In the genomic region with DNA sequence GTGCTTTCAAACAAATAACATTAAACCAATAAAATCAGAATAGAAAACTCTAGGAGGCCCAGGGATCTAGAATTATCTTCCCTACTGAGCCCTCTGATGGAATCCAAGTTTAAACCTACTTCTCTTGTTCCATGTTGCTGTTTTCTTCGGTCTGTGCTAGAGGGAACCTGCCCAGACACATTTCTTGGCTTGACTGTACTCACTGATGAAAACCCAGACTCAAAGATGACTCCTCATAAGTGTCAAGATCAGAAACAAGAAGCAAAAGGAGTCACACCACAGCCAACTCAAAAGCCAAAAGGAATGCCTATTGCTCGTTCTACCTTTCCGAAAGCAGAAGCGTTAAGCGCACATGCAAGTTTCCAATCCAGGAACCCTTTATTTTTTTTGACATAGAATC, we compare ENCODE assay signal across 3 cellular contexts.
TF ChIP-seq lines count a peak whose summit lies in the region.

No MANE protein-coding gene starts in this region.

TF ChIP-seq in SK-N-SH treated with all-trans-retinoic acid at 6 μM for 48 hours, 23 proteins besides CTCF, POLR2A, EP300 and RAD21 (continued from another document):
- no peak for TF ChIP-seq TOX (CRISPR knock-in tag; IDR thresholded peaks at IDR 0.05; ENCODE audit: borderline replicate concordance)
- TF ChIP-seq SNAI2 (CRISPR knock-in tag; IDR thresholded peaks at IDR 0.05), result no peak
- no peak for TF ChIP-seq CSDC2 (CRISPR knock-in tag; IDR thresholded peaks at IDR 0.05)
- no peak for TF ChIP-seq ZNF8 (CRISPR knock-in tag; IDR thresholded peaks at IDR 0.05)
- TF ChIP-seq ZFP3 (CRISPR knock-in tag; IDR thresholded peaks at IDR 0.05), result no peak
- TF ChIP-seq ESRRG (CRISPR knock-in tag; IDR thresholded peaks at IDR 0.05), result no peak
- TF ChIP-seq ZFP30 (CRISPR knock-in tag; IDR thresholded peaks at IDR 0.05), result no peak
- no peak for TF ChIP-seq ISL1 (CRISPR knock-in tag; IDR thresholded peaks at IDR 0.05)
TF ChIP-seq in SK-N-SH treated with all-trans-retinoic acid at 6 μM for 48 hours: peak in this region for 0.

TF ChIP-seq in SK-N-SH, 30 proteins besides CTCF, POLR2A, EP300 and RAD21 (continued from another document):
- TF ChIP-seq TAF1 (IDR thresholded peaks at IDR 0.05; ENCODE audit: borderline replicate concordance, low read depth, low read length) (no peak), GATA2 (CRISPR knock-in tag; IDR thresholded peaks at IDR 0.05) (no peak)

TF ChIP-seq in HepG2, 621 proteins besides CTCF, POLR2A, EP300 and RAD21:
- TF ChIP-seq, protein P1, sequence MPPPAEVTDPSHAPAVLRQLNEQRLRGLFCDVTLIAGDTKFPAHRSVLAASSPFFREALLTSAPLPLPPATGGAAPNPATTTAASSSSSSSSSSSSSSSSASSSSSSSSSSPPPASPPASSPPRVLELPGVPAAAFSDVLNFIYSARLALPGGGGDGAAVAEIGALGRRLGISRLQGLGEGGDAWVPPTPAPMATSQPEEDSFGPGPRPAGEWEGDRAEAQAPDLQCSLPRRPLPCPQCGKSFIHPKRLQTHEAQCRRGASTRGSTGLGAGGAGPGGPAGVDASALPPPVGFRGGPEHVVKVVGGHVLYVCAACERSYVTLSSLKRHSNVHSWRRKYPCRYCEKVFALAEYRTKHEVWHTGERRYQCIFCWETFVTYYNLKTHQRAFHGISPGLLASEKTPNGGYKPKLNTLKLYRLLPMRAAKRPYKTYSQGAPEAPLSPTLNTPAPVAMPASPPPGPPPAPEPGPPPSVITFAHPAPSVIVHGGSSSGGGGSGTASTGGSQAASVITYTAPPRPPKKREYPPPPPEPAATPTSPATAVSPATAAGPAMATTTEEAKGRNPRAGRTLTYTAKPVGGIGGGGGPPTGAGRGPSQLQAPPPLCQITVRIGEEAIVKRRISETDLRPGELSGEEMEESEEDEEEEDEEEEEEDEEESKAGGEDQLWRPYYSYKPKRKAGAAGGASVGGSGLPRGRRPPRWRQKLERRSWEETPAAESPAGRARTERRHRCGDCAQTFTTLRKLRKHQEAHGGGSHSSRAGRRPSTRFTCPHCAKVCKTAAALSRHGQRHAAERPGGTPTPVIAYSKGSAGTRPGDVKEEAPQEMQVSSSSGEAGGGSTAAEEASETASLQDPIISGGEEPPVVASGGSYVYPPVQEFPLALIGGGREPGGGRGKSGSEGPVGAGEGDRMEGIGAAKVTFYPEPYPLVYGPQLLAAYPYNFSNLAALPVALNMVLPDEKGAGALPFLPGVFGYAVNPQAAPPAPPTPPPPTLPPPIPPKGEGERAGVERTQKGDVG (CRISPR knock-in tag; IDR thresholded peaks at IDR 0.05; ENCODE audit: borderline replicate concordance), result no peak
- TF ChIP-seq MZF1 (CRISPR knock-in tag; IDR thresholded peaks at IDR 0.05; ENCODE audit: borderline replicate concordance) (no peak), CENPT (CRISPR knock-in tag; IDR thresholded peaks at IDR 0.05; ENCODE audit: low read depth) (no peak), PPARG (CRISPR knock-in tag; conservative IDR thresholded peaks at IDR 0.05) (no peak), POLR2G (IDR thresholded peaks at IDR 0.05; ENCODE audit: low read depth, low read length) (no peak; the same call in 1 of the 2 replicates), SIN3A (IDR thresholded peaks at IDR 0.05; ENCODE audit: borderline replicate concordance, low read depth, low read length) (no peak), SIN3B (IDR thresholded peaks at IDR 0.05; ENCODE audit: low read length) (no peak), SAFB2 (CRISPR knock-in tag; IDR thresholded peaks at IDR 0.05; ENCODE audit: borderline replicate concordance, low read depth) (no peak), ZZZ3 (CRISPR knock-in tag; IDR thresholded peaks at IDR 0.05; ENCODE audit: borderline replicate concordance) (no peak), POLR2AphosphoS5 (IDR thresholded peaks at IDR 0.05; ENCODE audit: low read depth, low read length) (no peak)
- TF ChIP-seq, protein P2, sequence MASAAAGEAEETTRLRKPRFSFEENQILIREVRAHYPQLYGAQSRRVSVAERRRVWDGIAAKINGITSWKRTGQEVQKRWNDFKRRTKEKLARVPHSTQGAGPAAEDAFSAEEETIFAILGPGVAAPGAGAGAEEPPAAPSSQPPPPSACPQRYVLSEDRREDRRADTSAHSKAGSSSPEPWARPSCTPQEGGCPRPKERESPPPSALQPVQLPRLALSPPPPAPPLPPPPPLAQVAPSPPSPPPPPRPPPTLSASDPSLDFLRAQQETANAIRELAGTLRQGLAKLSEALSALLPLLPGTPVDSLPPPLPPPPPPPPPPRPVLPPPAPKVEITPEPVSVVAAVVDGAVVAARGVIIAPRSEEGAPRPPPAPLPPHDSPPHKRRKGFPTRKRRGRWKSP (CRISPR knock-in tag; IDR thresholded peaks at IDR 0.05), result no peak
